ENCODE assay signal across 19 cellular contexts in genomic region chr17:17227608-17228520, GRCh38. TPM values are rescaled to one million over a fixed set of nuclear protein-coding genes. Genes with fewer than 3 reads are reported as not detected.
A peak's percentile ranks its signal among the peaks of the same experiment; 100 is the strongest.
DNase-seq lines count a peak whose midpoint lies in the region; ATAC-seq and TF ChIP-seq lines count a peak whose summit lies in the region.
"Had no signal": no experiment of that assay in that cellular context is flagged by ENCODE, and none has a peak within 500 bp of the region (broad histone marks: within the 10 kb centered on the region; RNA-seq: fewer than 3 reads in every experiment).

No MANE protein-coding gene starts in this region.

- no peaks in the 10 kb centered on the region for H3K27me3 ChIP-seq in left ventricle myocardium inferior (ENCODE audit: low read depth)
- no peaks in the 10 kb centered on the region for H3K27me3 ChIP-seq in ovary
- H3K27me3 ChIP-seq: Peyer's patch had no signal

- no peaks in the 10 kb centered on the region for H3K27me3 Mint-ChIP-seq in stimulated activated memory B cell treated with anti-CD40 and anti-IgM and Interleukin-4, amounts not matched to agents 10 μg/mL and 1 μg/mL and 100 μg/mL, for 72 hours
- H3K27me3 Mint-ChIP-seq: activated naive CD8-positive, alpha-beta T cell treated with anti-CD3 and anti-CD28 coated beads, Interleukin-2, amount 10 ng/mL, durations not matched to agents 7 days and 5 days; T-helper 17 cell had no signal

- no peaks in the 10 kb centered on the region for H3K9me3 ChIP-seq in left ventricle myocardium inferior (replicated peaks)
- H3K9me3 ChIP-seq in ovary = no peaks in the 10 kb centered on the region
- H3K9me3 ChIP-seq: A549, mucosa of descending colon, Peyer's patch had no signal

- TF ChIP-seq CTCF in 22Rv1 (IDR thresholded peaks at IDR 0.05) (no peak), left ventricle myocardium inferior (IDR thresholded peaks at IDR 0.05; ENCODE audit: borderline replicate concordance) (no peak), ovary (IDR thresholded peaks at IDR 0.05) (no peak)

- ATAC-seq in HG02938 (IDR thresholded peaks at IDR 0.05; ENCODE audit: unreplicated experiment) (no peak), HG03460 (IDR thresholded peaks at IDR 0.05; ENCODE audit: unreplicated experiment) (no peak)
- ATAC-seq in stimulated activated memory B cell treated with anti-CD40 and anti-IgM and Interleukin-4, amounts not matched to agents 10 μg/mL and 1 μg/mL and 100 μg/mL, for 72 hours = no peak
- ATAC-seq: A549, mucosa of descending colon, T-helper 17 cell had no signal

- H3K4me3 Mint-ChIP-seq in stimulated activated memory B cell treated with anti-CD40 and anti-IgM and Interleukin-4, amounts not matched to agents 10 μg/mL and 1 μg/mL and 100 μg/mL, for 72 hours = no peak overlapping the region
- H3K4me3 Mint-ChIP-seq: activated naive CD8-positive, alpha-beta T cell treated with anti-CD3 and anti-CD28 coated beads, Interleukin-2, amount 10 ng/mL, durations not matched to agents 7 days and 5 days; activated T-helper 1 cell treated with anti-CD3 and anti-CD28 coated beads, Interleukin-12 subunit alpha, Interleukin-12 subunit beta, Interleukin-2, Interleukin-4 antibody, amounts not matched to agents 30 ng/mL and 10 ng/mL and 1 ng/mL, durations not matched to agents 14 hours and 24 hours and 36 hours; T-helper 17 cell had no signal

- TF ChIP-seq EP300 in ovary (IDR thresholded peaks at IDR 0.05) = no peak

- H3K4me1 Mint-ChIP-seq in stimulated activated memory B cell treated with anti-CD40 and anti-IgM and Interleukin-4, amounts not matched to agents 10 μg/mL and 1 μg/mL and 100 μg/mL, for 72 hours = no peaks in the 10 kb centered on the region

- H3K36me3 Mint-ChIP-seq in stimulated activated memory B cell treated with anti-CD40 and anti-IgM and Interleukin-4, amounts not matched to agents 10 μg/mL and 1 μg/mL and 100 μg/mL, for 72 hours = peaks cover 80% of the 10 kb centered on the region

- no peak overlapping the region for H3K4me3 ChIP-seq in left ventricle myocardium inferior
- H3K4me3 ChIP-seq in ovary = no peak overlapping the region
- H3K4me3 ChIP-seq: A549, mucosa of descending colon, Peyer's patch had no signal

- H3K27ac ChIP-seq in 22Rv1 = peak overlapping the region; percentile 69
- H3K27ac ChIP-seq in angular gyrus (ENCODE audit: low read depth, low read length) = peak overlapping the region; percentile 38
- H3K27ac ChIP-seq in left ventricle myocardium inferior (replicated peaks) = peak overlapping the region; percentile 85
- H3K27ac ChIP-seq in ovary = no peak overlapping the region
- H3K27ac ChIP-seq: A549, Peyer's patch had no signal

- H3K9me3 Mint-ChIP-seq in stimulated activated memory B cell treated with anti-CD40 and anti-IgM and Interleukin-4, amounts not matched to agents 10 μg/mL and 1 μg/mL and 100 μg/mL, for 72 hours = no peaks in the 10 kb centered on the region
- H3K9me3 Mint-ChIP-seq: activated naive CD8-positive, alpha-beta T cell treated with anti-CD3 and anti-CD28 coated beads, Interleukin-2, amount 10 ng/mL, durations not matched to agents 7 days and 5 days; activated T-helper 1 cell treated with anti-CD3 and anti-CD28 coated beads, Interleukin-12 subunit alpha, Interleukin-12 subunit beta, Interleukin-2, Interleukin-4 antibody, amounts not matched to agents 30 ng/mL and 10 ng/mL and 1 ng/mL, durations not matched to agents 14 hours and 24 hours and 36 hours had no signal

- intact Hi-C loops in left ventricle myocardium inferior (cut with micrococcal nuclease) (no loop called here), posterior vena cava (cut with DNase I) (no loop called here), ovary (cut with DNase I) (no loop called here)

- WGBS in ovary, 3 donors = 85 to 87% (median 86%) methylated on average over 25 of the region's 25 CpGs

- TF ChIP-seq POLR2A in ovary (IDR thresholded peaks at IDR 0.05) = no peak

- DNase-seq in left ventricle myocardium inferior (peak; percentile 68), posterior vena cava (ENCODE audit: low spot score) (peak; percentile 65), ovary (no peak)
- DNase-seq: activated CD4-positive, alpha-beta T cell treated with anti-CD3 and anti-CD28 coated beads for 48 hours; activated naive CD8-positive, alpha-beta T cell treated with anti-CD3 and anti-CD28 coated beads, Interleukin-2, amount 10 ng/mL, durations not matched to agents 7 days and 5 days; MM.1S; NCI-H1417 treated with DMSO at 0.1 percent for 48 hours; NCI-H510A treated with DMSO at 0.1 percent for 48 hours; stimulated activated CD4-positive, alpha-beta T cell treated with anti-CD3 and anti-CD28 coated beads, Interleukin-15, amount 100 ng/mL, for 24 hours; T-helper 17 cell had no signal

- H3K4me1 ChIP-seq in left ventricle myocardium inferior (peaks cover 50% of the 10 kb centered on the region), ovary (ENCODE audit: insufficient read depth) (no peaks in the 10 kb centered on the region)
- H3K4me1 ChIP-seq: A549 had no signal

- H3K27ac Mint-ChIP-seq in stimulated activated memory B cell treated with anti-CD40 and anti-IgM and Interleukin-4, amounts not matched to agents 10 μg/mL and 1 μg/mL and 100 μg/mL, for 72 hours = no peak overlapping the region
- H3K27ac Mint-ChIP-seq: activated naive CD8-positive, alpha-beta T cell treated with anti-CD3 and anti-CD28 coated beads, Interleukin-2, amount 10 ng/mL, durations not matched to agents 7 days and 5 days had no signal

- peaks cover 95% of the 10 kb centered on the region for H3K36me3 ChIP-seq in left ventricle myocardium inferior
- no peaks in the 10 kb centered on the region for H3K36me3 ChIP-seq in ovary

RNA-seq across cellular contexts. Expression of gene FLCN, which starts 9.1 kb away (rescaled TPM):
- total RNA-seq in left ventricle myocardium inferior = 46.6 TPM
- total RNA-seq in posterior vena cava = 10 to 100 TPM; 37.9 to 53.5 TPM
- 10 to 100 TPM; 27.9 to 55.7 (median 45.1) TPM for total RNA-seq in ovary
- polyA plus RNA-seq in ovary = 10 to 100 TPM; 16.4 to 29.0 TPM

RNA-seq across cellular contexts. Expression of gene PLD6, which starts 21.7 kb away (rescaled TPM):
- 7.3 TPM for total RNA-seq in left ventricle myocardium inferior
- 1 to 10 TPM; 2.9 to 4.4 TPM for total RNA-seq in posterior vena cava
- total RNA-seq in ovary = 10 to 100 TPM in 1 of 7 donors, 1 to 10 TPM in 6; 2.7 to 12.8 (median 7.5) TPM
- polyA plus RNA-seq in ovary = 1 to 10 TPM; 7.2 to 7.3 TPM

RNA-seq across cellular contexts. Expression of gene COPS3, which starts 53.2 kb away (rescaled TPM):
- total RNA-seq in left ventricle myocardium inferior (74.2 TPM), posterior vena cava (10 to 100 TPM; 45.3 to 54.6 TPM), ovary (10 to 100 TPM; 43.8 to 68.8 (median 49.9) TPM)
- polyA plus RNA-seq in ovary = 10 to 100 TPM; 38.1 to 60.1 TPM

Comparison
In these comparisons a context has a peak if more than half of its experiments do, and no peak if none do; other contexts are left out.
1. H3K27ac ChIP-seq: peak in 22Rv1 (single experiment), angular gyrus (single experiment) and left ventricle myocardium inferior (single experiment); none in ovary (0 of 2).
2. DNase-seq: peak in left ventricle myocardium inferior (single experiment) and posterior vena cava (single experiment); none in ovary (0 of 5).